Comparison of ENCODE assay signal across 1 cellular context in genomic region chr6:16473184-16473907, GRCh38.
A peak's percentile ranks its signal among the peaks of the same experiment; 100 is the strongest.
TF ChIP-seq lines count a peak whose summit lies in the region.

No MANE protein-coding gene starts in this region.

TF ChIP-seq in GM12878, 131 proteins besides CTCF, POLR2A, EP300 and RAD21 (continued from another document and continues in another):
- TF ChIP-seq, protein P1, sequence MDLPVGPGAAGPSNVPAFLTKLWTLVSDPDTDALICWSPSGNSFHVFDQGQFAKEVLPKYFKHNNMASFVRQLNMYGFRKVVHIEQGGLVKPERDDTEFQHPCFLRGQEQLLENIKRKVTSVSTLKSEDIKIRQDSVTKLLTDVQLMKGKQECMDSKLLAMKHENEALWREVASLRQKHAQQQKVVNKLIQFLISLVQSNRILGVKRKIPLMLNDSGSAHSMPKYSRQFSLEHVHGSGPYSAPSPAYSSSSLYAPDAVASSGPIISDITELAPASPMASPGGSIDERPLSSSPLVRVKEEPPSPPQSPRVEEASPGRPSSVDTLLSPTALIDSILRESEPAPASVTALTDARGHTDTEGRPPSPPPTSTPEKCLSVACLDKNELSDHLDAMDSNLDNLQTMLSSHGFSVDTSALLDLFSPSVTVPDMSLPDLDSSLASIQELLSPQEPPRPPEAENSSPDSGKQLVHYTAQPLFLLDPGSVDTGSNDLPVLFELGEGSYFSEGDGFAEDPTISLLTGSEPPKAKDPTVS (IDR thresholded peaks at IDR 0.05; ENCODE audit: low read depth, low read length) = no peak
- TF ChIP-seq, protein P2, sequence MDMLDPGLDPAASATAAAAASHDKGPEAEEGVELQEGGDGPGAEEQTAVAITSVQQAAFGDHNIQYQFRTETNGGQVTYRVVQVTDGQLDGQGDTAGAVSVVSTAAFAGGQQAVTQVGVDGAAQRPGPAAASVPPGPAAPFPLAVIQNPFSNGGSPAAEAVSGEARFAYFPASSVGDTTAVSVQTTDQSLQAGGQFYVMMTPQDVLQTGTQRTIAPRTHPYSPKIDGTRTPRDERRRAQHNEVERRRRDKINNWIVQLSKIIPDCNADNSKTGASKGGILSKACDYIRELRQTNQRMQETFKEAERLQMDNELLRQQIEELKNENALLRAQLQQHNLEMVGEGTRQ (IDR thresholded peaks at IDR 0.05; ENCODE audit: borderline replicate concordance, low read depth, low read length) = no peak
- TF ChIP-seq EZH2 (IDR thresholded peaks at IDR 0.05; ENCODE audit: borderline replicate concordance, control insufficient read depth, low read depth, low read length) = no peak
- peak; percentile 97; the same call in 1 of the 2 replicates for TF ChIP-seq FOXM1 (IDR thresholded peaks at IDR 0.05; ENCODE audit: low read depth, low read length)
- no peak for TF ChIP-seq HCFC1 (IDR thresholded peaks at IDR 0.05; ENCODE audit: low read length)
- no peak for TF ChIP-seq LARP7 (IDR thresholded peaks at IDR 0.05)
- TF ChIP-seq DPF2 (IDR thresholded peaks at IDR 0.05) = no peak; the same call in 1 of the 2 replicates
- no peak for TF ChIP-seq FOS (IDR thresholded peaks at IDR 0.05; ENCODE audit: borderline replicate concordance, extremely low read depth, insufficient read length)
- peak; percentile 59; the same call in 1 of the 2 replicates for TF ChIP-seq TCF7 (IDR thresholded peaks at IDR 0.05; ENCODE audit: borderline replicate concordance)
- TF ChIP-seq FOXK2 (IDR thresholded peaks at IDR 0.05) = no peak
- TF ChIP-seq, protein P3, sequence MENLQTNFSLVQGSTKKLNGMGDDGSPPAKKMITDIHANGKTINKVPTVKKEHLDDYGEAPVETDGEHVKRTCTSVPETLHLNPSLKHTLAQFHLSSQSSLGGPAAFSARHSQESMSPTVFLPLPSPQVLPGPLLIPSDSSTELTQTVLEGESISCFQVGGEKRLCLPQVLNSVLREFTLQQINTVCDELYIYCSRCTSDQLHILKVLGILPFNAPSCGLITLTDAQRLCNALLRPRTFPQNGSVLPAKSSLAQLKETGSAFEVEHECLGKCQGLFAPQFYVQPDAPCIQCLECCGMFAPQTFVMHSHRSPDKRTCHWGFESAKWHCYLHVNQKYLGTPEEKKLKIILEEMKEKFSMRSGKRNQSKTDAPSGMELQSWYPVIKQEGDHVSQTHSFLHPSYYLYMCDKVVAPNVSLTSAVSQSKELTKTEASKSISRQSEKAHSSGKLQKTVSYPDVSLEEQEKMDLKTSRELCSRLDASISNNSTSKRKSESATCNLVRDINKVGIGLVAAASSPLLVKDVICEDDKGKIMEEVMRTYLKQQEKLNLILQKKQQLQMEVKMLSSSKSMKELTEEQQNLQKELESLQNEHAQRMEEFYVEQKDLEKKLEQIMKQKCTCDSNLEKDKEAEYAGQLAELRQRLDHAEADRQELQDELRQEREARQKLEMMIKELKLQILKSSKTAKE (IDR thresholded peaks at IDR 0.05; ENCODE audit: low read depth, poor library complexity, severe bottlenecking) = peak; percentile 95
- peak; percentile 89 for TF ChIP-seq CBFB (IDR thresholded peaks at IDR 0.05; ENCODE audit: low read depth)
- TF ChIP-seq ZNF207 (IDR thresholded peaks at IDR 0.05; ENCODE audit: borderline replicate concordance) = peak; percentile 27; the same call in 1 of the 2 replicates
- peak; percentile 98 for TF ChIP-seq RUNX3 (IDR thresholded peaks at IDR 0.05; ENCODE audit: low read length)
- TF ChIP-seq RAD51 (IDR thresholded peaks at IDR 0.05) = peak; percentile 82
- TF ChIP-seq, protein P4, sequence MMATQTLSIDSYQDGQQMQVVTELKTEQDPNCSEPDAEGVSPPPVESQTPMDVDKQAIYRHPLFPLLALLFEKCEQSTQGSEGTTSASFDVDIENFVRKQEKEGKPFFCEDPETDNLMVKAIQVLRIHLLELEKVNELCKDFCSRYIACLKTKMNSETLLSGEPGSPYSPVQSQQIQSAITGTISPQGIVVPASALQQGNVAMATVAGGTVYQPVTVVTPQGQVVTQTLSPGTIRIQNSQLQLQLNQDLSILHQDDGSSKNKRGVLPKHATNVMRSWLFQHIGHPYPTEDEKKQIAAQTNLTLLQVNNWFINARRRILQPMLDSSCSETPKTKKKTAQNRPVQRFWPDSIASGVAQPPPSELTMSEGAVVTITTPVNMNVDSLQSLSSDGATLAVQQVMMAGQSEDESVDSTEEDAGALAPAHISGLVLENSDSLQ (IDR thresholded peaks at IDR 0.05) = no peak
- no peak for TF ChIP-seq YY1 (IDR thresholded peaks at IDR 0.05; ENCODE audit: low read depth, low read length)
- TF ChIP-seq, protein P5, sequence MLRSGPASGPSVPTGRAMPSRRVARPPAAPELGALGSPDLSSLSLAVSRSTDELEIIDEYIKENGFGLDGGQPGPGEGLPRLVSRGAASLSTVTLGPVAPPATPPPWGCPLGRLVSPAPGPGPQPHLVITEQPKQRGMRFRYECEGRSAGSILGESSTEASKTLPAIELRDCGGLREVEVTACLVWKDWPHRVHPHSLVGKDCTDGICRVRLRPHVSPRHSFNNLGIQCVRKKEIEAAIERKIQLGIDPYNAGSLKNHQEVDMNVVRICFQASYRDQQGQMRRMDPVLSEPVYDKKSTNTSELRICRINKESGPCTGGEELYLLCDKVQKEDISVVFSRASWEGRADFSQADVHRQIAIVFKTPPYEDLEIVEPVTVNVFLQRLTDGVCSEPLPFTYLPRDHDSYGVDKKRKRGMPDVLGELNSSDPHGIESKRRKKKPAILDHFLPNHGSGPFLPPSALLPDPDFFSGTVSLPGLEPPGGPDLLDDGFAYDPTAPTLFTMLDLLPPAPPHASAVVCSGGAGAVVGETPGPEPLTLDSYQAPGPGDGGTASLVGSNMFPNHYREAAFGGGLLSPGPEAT (IDR thresholded peaks at IDR 0.05; ENCODE audit: low read depth) = peak; percentile 77; the same call in 1 of the 2 replicates
- no peak for TF ChIP-seq SMAD5 (IDR thresholded peaks at IDR 0.05; ENCODE audit: low read depth)
- TF ChIP-seq HDAC2 (IDR thresholded peaks at IDR 0.05) = no peak
- TF ChIP-seq SPI1 (IDR thresholded peaks at IDR 0.05; ENCODE audit: borderline replicate concordance, insufficient read depth, low read depth, low read length) = no peak
- 0 out of 2 replicates have a peak, but pooled peaks have one; percentile 7 for TF ChIP-seq REST (IDR thresholded peaks at IDR 0.05; ENCODE audit: low read depth, low read length)
- TF ChIP-seq NR2C2 (IDR thresholded peaks at IDR 0.05; ENCODE audit: borderline replicate concordance, control insufficient read depth, insufficient read length, low read depth) = no peak
- no peak for TF ChIP-seq POLR2AphosphoS2 (IDR thresholded peaks at IDR 0.05; ENCODE audit: low read depth, low read length)
- TF ChIP-seq, protein P6, sequence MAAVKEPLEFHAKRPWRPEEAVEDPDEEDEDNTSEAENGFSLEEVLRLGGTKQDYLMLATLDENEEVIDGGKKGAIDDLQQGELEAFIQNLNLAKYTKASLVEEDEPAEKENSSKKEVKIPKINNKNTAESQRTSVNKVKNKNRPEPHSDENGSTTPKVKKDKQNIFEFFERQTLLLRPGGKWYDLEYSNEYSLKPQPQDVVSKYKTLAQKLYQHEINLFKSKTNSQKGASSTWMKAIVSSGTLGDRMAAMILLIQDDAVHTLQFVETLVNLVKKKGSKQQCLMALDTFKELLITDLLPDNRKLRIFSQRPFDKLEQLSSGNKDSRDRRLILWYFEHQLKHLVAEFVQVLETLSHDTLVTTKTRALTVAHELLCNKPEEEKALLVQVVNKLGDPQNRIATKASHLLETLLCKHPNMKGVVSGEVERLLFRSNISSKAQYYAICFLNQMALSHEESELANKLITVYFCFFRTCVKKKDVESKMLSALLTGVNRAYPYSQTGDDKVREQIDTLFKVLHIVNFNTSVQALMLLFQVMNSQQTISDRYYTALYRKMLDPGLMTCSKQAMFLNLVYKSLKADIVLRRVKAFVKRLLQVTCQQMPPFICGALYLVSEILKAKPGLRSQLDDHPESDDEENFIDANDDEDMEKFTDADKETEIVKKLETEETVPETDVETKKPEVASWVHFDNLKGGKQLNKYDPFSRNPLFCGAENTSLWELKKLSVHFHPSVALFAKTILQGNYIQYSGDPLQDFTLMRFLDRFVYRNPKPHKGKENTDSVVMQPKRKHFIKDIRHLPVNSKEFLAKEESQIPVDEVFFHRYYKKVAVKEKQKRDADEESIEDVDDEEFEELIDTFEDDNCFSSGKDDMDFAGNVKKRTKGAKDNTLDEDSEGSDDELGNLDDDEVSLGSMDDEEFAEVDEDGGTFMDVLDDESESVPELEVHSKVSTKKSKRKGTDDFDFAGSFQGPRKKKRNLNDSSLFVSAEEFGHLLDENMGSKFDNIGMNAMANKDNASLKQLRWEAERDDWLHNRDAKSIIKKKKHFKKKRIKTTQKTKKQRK (IDR thresholded peaks at IDR 0.05; ENCODE audit: low read depth, low read length) = no peak
- no peak for TF ChIP-seq SUZ12 (IDR thresholded peaks at IDR 0.05; ENCODE audit: unreplicated experiment)
- TF ChIP-seq MXI1 (IDR thresholded peaks at IDR 0.05; ENCODE audit: low read depth, low read length) = no peak
- peak; percentile 80 for TF ChIP-seq IKZF1 (conservative IDR thresholded peaks at IDR 0.05)
- 0 out of 2 replicates have a peak, but pooled peaks have one; percentile 77 for TF ChIP-seq RCOR1 (conservative IDR thresholded peaks at IDR 0.05; ENCODE audit: low read depth, low read length)
- no peak for TF ChIP-seq GABPA (IDR thresholded peaks at IDR 0.05; ENCODE audit: low read depth)
- peak; percentile 76 for TF ChIP-seq EED (IDR thresholded peaks at IDR 0.05; ENCODE audit: low read depth)
- TF ChIP-seq, protein P7, sequence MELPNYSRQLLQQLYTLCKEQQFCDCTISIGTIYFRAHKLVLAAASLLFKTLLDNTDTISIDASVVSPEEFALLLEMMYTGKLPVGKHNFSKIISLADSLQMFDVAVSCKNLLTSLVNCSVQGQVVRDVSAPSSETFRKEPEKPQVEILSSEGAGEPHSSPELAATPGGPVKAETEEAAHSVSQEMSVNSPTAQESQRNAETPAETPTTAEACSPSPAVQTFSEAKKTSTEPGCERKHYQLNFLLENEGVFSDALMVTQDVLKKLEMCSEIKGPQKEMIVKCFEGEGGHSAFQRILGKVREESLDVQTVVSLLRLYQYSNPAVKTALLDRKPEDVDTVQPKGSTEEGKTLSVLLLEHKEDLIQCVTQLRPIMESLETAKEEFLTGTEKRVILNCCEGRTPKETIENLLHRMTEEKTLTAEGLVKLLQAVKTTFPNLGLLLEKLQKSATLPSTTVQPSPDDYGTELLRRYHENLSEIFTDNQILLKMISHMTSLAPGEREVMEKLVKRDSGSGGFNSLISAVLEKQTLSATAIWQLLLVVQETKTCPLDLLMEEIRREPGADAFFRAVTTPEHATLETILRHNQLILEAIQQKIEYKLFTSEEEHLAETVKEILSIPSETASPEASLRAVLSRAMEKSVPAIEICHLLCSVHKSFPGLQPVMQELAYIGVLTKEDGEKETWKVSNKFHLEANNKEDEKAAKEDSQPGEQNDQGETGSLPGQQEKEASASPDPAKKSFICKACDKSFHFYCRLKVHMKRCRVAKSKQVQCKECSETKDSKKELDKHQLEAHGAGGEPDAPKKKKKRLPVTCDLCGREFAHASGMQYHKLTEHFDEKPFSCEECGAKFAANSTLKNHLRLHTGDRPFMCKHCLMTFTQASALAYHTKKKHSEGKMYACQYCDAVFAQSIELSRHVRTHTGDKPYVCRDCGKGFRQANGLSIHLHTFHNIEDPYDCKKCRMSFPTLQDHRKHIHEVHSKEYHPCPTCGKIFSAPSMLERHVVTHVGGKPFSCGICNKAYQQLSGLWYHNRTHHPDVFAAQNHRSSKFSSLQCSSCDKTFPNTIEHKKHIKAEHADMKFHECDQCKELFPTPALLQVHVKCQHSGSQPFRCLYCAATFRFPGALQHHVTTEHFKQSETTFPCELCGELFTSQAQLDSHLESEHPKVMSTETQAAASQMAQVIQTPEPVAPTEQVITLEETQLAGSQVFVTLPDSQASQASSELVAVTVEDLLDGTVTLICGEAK (IDR thresholded peaks at IDR 0.05; ENCODE audit: borderline replicate concordance) = no peak
- TF ChIP-seq NBN (IDR thresholded peaks at IDR 0.05) = no peak; the same call in 1 of the 2 replicates
- TF ChIP-seq SIN3A (IDR thresholded peaks at IDR 0.05; ENCODE audit: low read depth, low read length) = no peak
- peak; percentile 65 for TF ChIP-seq MLLT1 (IDR thresholded peaks at IDR 0.05)
- no peak for TF ChIP-seq TARDBP (IDR thresholded peaks at IDR 0.05; ENCODE audit: borderline replicate concordance)
- peak in 1 of 2 experiments; percentile 67; a peak in 1 of 4 replicates for TF ChIP-seq CEBPB (IDR thresholded peaks at IDR 0.05; ENCODE audit: borderline replicate concordance in 1 of 2, low read depth in 2 of 2, low read length in 2 of 2)
- peak; percentile 18; the same call in 1 of the 2 replicates for TF ChIP-seq SMC3 (IDR thresholded peaks at IDR 0.05; ENCODE audit: borderline replicate concordance, low read length)
